Comparison of ENCODE assay signal across 19 cellular contexts in the genomic region with DNA sequence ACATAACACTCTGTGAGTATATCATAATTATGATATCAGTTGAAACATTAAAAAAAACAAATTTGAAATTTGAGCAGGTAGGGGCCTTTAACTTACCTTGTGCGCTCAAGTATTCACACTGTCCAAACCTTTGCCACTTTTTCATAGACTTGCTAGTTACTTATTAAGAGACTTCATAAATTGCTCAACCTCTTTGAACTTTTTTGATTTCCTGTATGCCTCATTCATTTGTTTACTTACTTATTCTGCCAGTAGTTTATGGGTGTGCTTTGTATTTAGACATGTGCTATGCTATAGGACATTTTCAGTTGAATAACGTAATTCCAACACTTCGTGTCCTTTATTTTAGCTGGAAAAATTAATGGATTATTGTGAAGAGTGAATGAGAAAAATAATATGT.
DNase-seq lines count a peak whose midpoint lies in the region; FAIRE-seq and TF ChIP-seq lines count a peak whose summit lies in the region.
"Had no signal": no experiment of that assay in that cellular context is flagged by ENCODE, and none has a peak within 500 bp of the region (broad histone marks: within the 10 kb centered on the region; RNA-seq: fewer than 3 reads in every experiment).

No MANE protein-coding gene starts in this region.

- peak; percentile 23 for DNase-seq in ACHN
- peak; percentile 41 for DNase-seq in LoVo (ENCODE audit: low spot score)
- no peak for DNase-seq in kidney
- DNase-seq in NCI-H128 (lab: John Stamatoyannopoulos, UW; ENCODE audit: unreplicated experiment): no peak
- DNase-seq in T-helper 2 cell treated with Interferon-gamma antibody and Interleukin-4, amounts not matched to agents 5 μg/mL and 100 μg/mL, for 36 hours (ENCODE audit: low spot score): no peak
- DNase-seq in OCI-LY7 (ENCODE audit: low spot score): no peak
- DNase-seq: C1 segment of cervical spinal cord, H9, Kasumi-1, MV-4-11, NCI-H1417 treated with DMSO at 0.1 percent for 48 hours, NCI-H2081 treated with DMSO at 0.1 percent for 48 hours, NCI-H510A, NCI-H774, Right ventricle myocardium superior had no signal

- intact Hi-C loops in kidney (cut with DNase I) (no loop called here), OCI-LY7 (cut with micrococcal nuclease; ENCODE audit: unreplicated experiment) (no loop called here)

- no peaks in the 10 kb centered on the region for H3K9me3 Mint-ChIP-seq in nephron
- H3K9me3 Mint-ChIP-seq in T-helper 2 cell treated with Interferon-gamma antibody and Interleukin-4, amounts not matched to agents 5 μg/mL and 100 μg/mL, for 36 hours: peaks cover 24% of the 10 kb centered on the region
- H3K9me3 Mint-ChIP-seq: H9 had no signal

- H3K27ac Mint-ChIP-seq in nephron: peak overlapping the region in 2 of 3 experiments; percentile 8 to 41
- H3K27ac Mint-ChIP-seq in T-helper 2 cell treated with Interferon-gamma antibody and Interleukin-4, amounts not matched to agents 5 μg/mL and 100 μg/mL, for 36 hours: no peak overlapping the region
- H3K27ac Mint-ChIP-seq: H9, IgD-negative memory B cell had no signal

- H3K4me3 ChIP-seq in kidney (ENCODE audit: low read length in 2 of 2) (no peak overlapping the region), OCI-LY7 (ENCODE audit: low read depth, low read length, poor library complexity, severe bottlenecking) (no peak overlapping the region)
- H3K4me3 ChIP-seq: SK-N-MC had no signal

- no peak overlapping the region for H3K4me2 ChIP-seq in OCI-LY7 (ENCODE audit: low read length)

- H4K20me1 ChIP-seq in OCI-LY7 (ENCODE audit: insufficient read depth, low read length): no peaks in the 10 kb centered on the region

- POLR2A ChIA-PET in OCI-LY7 (lab: Charles Lee): no interaction called here

- CTCF ChIA-PET in OCI-LY7 (lab: Charles Lee; ENCODE audit: unreplicated experiment): no interaction called here

- H3K9me3 ChIP-seq in kidney (ENCODE audit: control insufficient read depth in 1 of 2, low read length in 2 of 2) (no peaks in the 10 kb centered on the region), OCI-LY7 (ENCODE audit: low read length) (no peaks in the 10 kb centered on the region)

- no peak overlapping the region for H2AFZ ChIP-seq in OCI-LY7 (ENCODE audit: low read length)

- TF ChIP-seq CTCF in kidney (IDR thresholded peaks at IDR 0.05; ENCODE audit: borderline replicate concordance, extremely low read depth, insufficient read depth) (no peak), nephron (IDR thresholded peaks at IDR 0.05; ENCODE audit: unreplicated experiment in 3 of 3) (no peak), OCI-LY7 (conservative IDR thresholded peaks at IDR 0.05; ENCODE audit: low read length) (no peak)

- BruUV-seq in OCI-LY7 (replicated peaks; lab: Mats Ljungman, UMichigan): no TSS peak

- H3K27ac ChIP-seq in kidney (ENCODE audit: low read depth in 2 of 2, low read length in 2 of 2) (no peak overlapping the region), OCI-LY7 (ENCODE audit: low read depth, low read length, poor library complexity, severe bottlenecking) (no peak overlapping the region)
- H3K27ac ChIP-seq: SK-N-MC had no signal

- in situ Hi-C loops in ACHN (cut with HindIII; ENCODE audit: low pct_ligation_motif_present, low pct_unique_long_range_greater_than_20kb, low sequenced_read_pairs): no loop called here

- H3K27me3 Mint-ChIP-seq in nephron (ENCODE audit: low read depth): no peaks in the 10 kb centered on the region
- H3K27me3 Mint-ChIP-seq in T-helper 2 cell treated with Interferon-gamma antibody and Interleukin-4, amounts not matched to agents 5 μg/mL and 100 μg/mL, for 36 hours (ENCODE audit: low read depth): no peaks in the 10 kb centered on the region
- H3K27me3 Mint-ChIP-seq: IgD-negative memory B cell had no signal

- H3K9me2 ChIP-seq in OCI-LY7 (ENCODE audit: insufficient read depth, low read length): no peaks in the 10 kb centered on the region

- H3K36me3 ChIP-seq in kidney (ENCODE audit: control insufficient read depth in 1 of 2, insufficient read depth in 2 of 2, low read length in 2 of 2): no peaks in the 10 kb centered on the region
- no peaks in the 10 kb centered on the region for H3K36me3 ChIP-seq in OCI-LY7 (ENCODE audit: insufficient read depth, low read length)

- H3K4me3 Mint-ChIP-seq in nephron: no peak overlapping the region
- no peak overlapping the region for H3K4me3 Mint-ChIP-seq in T-helper 2 cell treated with Interferon-gamma antibody and Interleukin-4, amounts not matched to agents 5 μg/mL and 100 μg/mL, for 36 hours
- H3K4me3 Mint-ChIP-seq: H9, IgD-negative memory B cell had no signal

- no peaks in the 10 kb centered on the region for H3K79me2 ChIP-seq in OCI-LY7 (ENCODE audit: insufficient read depth, low read depth, low read length)

- no peaks in the 10 kb centered on the region for H3K4me1 Mint-ChIP-seq in nephron
- H3K4me1 Mint-ChIP-seq in T-helper 2 cell treated with Interferon-gamma antibody and Interleukin-4, amounts not matched to agents 5 μg/mL and 100 μg/mL, for 36 hours (ENCODE audit: low read depth): no peaks in the 10 kb centered on the region
- H3K4me1 Mint-ChIP-seq: H9, IgD-negative memory B cell had no signal

- peak; percentile 17 for FAIRE-seq in kidney (lab: Jason Lieb, UNC)
- FAIRE-seq: A204.1 had no signal

- no peaks in the 10 kb centered on the region for H3K36me3 Mint-ChIP-seq in nephron (ENCODE audit: low read depth)
- H3K36me3 Mint-ChIP-seq in T-helper 2 cell treated with Interferon-gamma antibody and Interleukin-4, amounts not matched to agents 5 μg/mL and 100 μg/mL, for 36 hours (ENCODE audit: low read depth): no peaks in the 10 kb centered on the region

- H3K4me1 ChIP-seq in kidney (ENCODE audit: control insufficient read depth in 1 of 2, insufficient read depth in 1 of 2, low read depth in 1 of 2, low read length in 2 of 2) (no peaks in the 10 kb centered on the region), OCI-LY7 (ENCODE audit: insufficient read depth, low read length, poor library complexity, severe bottlenecking) (no peaks in the 10 kb centered on the region)

- no peak overlapping the region for H3K9ac ChIP-seq in kidney (ENCODE audit: low read length in 2 of 2)

Comparison
In these comparisons a context has a peak if more than half of its experiments do, and no peak if none do; other contexts are left out.
1. DNase-seq: peak in ACHN (single experiment) and LoVo (single experiment); none in kidney (single experiment), NCI-H128 (single experiment), T-helper 2 cell treated with Interferon-gamma antibody and Interleukin-4, amounts not matched to agents 5 μg/mL and 100 μg/mL, for 36 hours (single experiment) and OCI-LY7 (single experiment).